ENCODE assay signal across 8 cellular contexts in genomic region chr15:93088200-93088980, GRCh38. TPM values are rescaled to one million over a fixed set of nuclear protein-coding genes. Genes with fewer than 3 reads are reported as not detected.
A peak's percentile ranks its signal among the peaks of the same experiment; 100 is the strongest.
DNase-seq lines count a peak whose midpoint lies in the region; ATAC-seq, FAIRE-seq and TF ChIP-seq lines count a peak whose summit lies in the region.

No MANE protein-coding gene starts in this region.

- H4K20me1 ChIP-seq in SK-N-SH (ENCODE audit: insufficient read depth) (no peaks in the 10 kb centered on the region), H1 (replicated peaks in 1 of 2; ENCODE audit: control insufficient read depth in 1 of 2, insufficient read depth in 2 of 2, low read length in 2 of 2) (peaks cover 0 to 4% of the 10 kb centered on the region in 2 experiments)

- H3K9me3 ChIP-seq in SK-N-SH (no peaks in the 10 kb centered on the region), H1 (ENCODE audit: insufficient read depth in 2 of 2, low read depth in 1 of 2, low read length in 1 of 2) (no peaks in the 10 kb centered on the region)

- H3K36me3 ChIP-seq in GM06990 (ENCODE audit: control insufficient read depth, insufficient read depth, low read length) (no peaks in the 10 kb centered on the region), SK-N-SH (replicated peaks in 1 of 2; ENCODE audit: control insufficient read depth in 1 of 2, insufficient read depth in 2 of 2, low read length in 1 of 2) (no peaks in the 10 kb centered on the region), H1 (ENCODE audit: control insufficient read depth in 2 of 4, insufficient read depth in 4 of 4, low read length in 3 of 4) (no peaks in the 10 kb centered on the region)

- CTCF ChIA-PET in SK-N-SH (lab: Yijun Ruan, JAX): interaction anchor here (0.6 to 2.6 kb wide), 79 partner anchors 11 to 1236 kb away, joined by 3 to 78 read pairs (median 4); no protein-coding TSS in a partner anchor
- CTCF ChIA-PET in H1 (lab: Charles Lee; ENCODE audit: partially characterized antibody): interaction anchor here (0.7 to 3.6 kb wide), 70 partner anchors 8 to 1031 kb away, joined by 3 to 41 read pairs (median 4); no protein-coding TSS in a partner anchor

- peak overlapping the region; percentile 17; the same call in 1 of the 2 replicates for H3K4me3 ChIP-seq in GM06990 (replicated peaks; ENCODE audit: low read depth, low read length)
- peak overlapping the region; percentile 40 to 60 for H3K4me3 ChIP-seq in SK-N-SH (ENCODE audit: low read depth in 2 of 2, low read length in 1 of 2)
- H3K4me3 ChIP-seq in H1 (ENCODE audit: extremely low read depth in 1 of 4, insufficient read depth in 2 of 4, low read depth in 3 of 4, low read length in 4 of 4): peak overlapping the region; percentile 54 to 75 (median 63)

- POLR2A ChIA-PET in SK-N-SH (lab: Yijun Ruan, JAX) (interaction anchor here (0.5 kb wide), 1 partner anchor 155 kb away, joined by 3 read pairs; no protein-coding TSS in a partner anchor), H1 (lab: Charles Lee; ENCODE audit: partially characterized antibody) (interaction anchor here (0.9 to 1.5 kb wide), 3 partner anchors 16 to 243 kb away, joined by 4 to 6 read pairs (median 6); no protein-coding TSS in a partner anchor)

- no peak overlapping the region; the same call in 1 of the 2 replicates for H2BK5ac ChIP-seq in H1 (ENCODE audit: low read depth, low read length)

- H3K27me3 ChIP-seq in GM06990 (replicated peaks; ENCODE audit: control insufficient read depth, insufficient read depth, low read length) (peaks cover 5% of the 10 kb centered on the region), SK-N-SH (ENCODE audit: insufficient read depth) (peaks cover 45% of the 10 kb centered on the region; the same call in 1 of the 2 replicates), H1 (replicated peaks in 1 of 4; ENCODE audit: control insufficient read depth in 3 of 4, extremely low read depth in 1 of 4, insufficient read depth in 3 of 4, low read length in 3 of 4) (peaks cover 11 to 45% (median 37%) of the 10 kb centered on the region in 4 experiments)

- TF ChIP-seq POLR2A in H1 (IDR thresholded peaks at IDR 0.05; ENCODE audit: control extremely low read depth in 1 of 2, low read depth in 2 of 2, low read length in 2 of 2): no peak

- no peak overlapping the region for H2BK20ac ChIP-seq in H1 (ENCODE audit: low read length)

- no peak for FAIRE-seq in H1 (lab: Jason Lieb, UNC)

- DNase-seq in GM06990 (ENCODE audit: extremely low read depth, insufficient read length): peak; percentile 26
- DNase-seq in SK-N-SH: peak; percentile 83
- peak in 1 of 2 experiments; percentile 82 for DNase-seq in H1 (ENCODE audit: low read depth in 1 of 2, low spot score in 2 of 2)
- DNase-seq in naive B cell: no peak
- DNase-seq in G401 (ENCODE audit: low spot score): no peak
- no peak for DNase-seq in LoVo (ENCODE audit: low spot score)
- DNase-seq in NCI-H1105 treated with DMSO at 0.1 percent for 48 hours (lab: John Stamatoyannopoulos, UW): no peak

- H3K4me2 ChIP-seq in SK-N-SH (peak overlapping the region; percentile 76), H1 (ENCODE audit: insufficient read depth in 1 of 2, low read depth in 2 of 2, low read length in 2 of 2) (peak overlapping the region; percentile 81 to 90)

- H2BK12ac ChIP-seq in H1 (ENCODE audit: low read depth, low read length): peak overlapping the region; percentile 82; the same call in 1 of the 2 replicates

- H3K36me3 Mint-ChIP-seq in naive B cell: no peaks in the 10 kb centered on the region

- H3F3A ChIP-seq in SK-N-SH (replicated peaks; ENCODE audit: insufficient read depth): no peaks in the 10 kb centered on the region

- H3K27ac ChIP-seq in SK-N-SH (ENCODE audit: low read depth in 2 of 2, low read length in 1 of 2) (no peak overlapping the region), H1 (ENCODE audit: low read depth, low read length) (no peak overlapping the region)

- ATAC-seq in HG02571 (IDR thresholded peaks at IDR 0.05; ENCODE audit: unreplicated experiment) (peak; percentile 10), naive B cell (ENCODE audit: low read depth in 2 of 2) (no peak)

- peaks cover 0 to 3% (median 0%) of the 10 kb centered on the region in 7 donors for H3K9me3 Mint-ChIP-seq in naive B cell

- no peak overlapping the region for H3K27ac Mint-ChIP-seq in naive B cell

- no peak overlapping the region for H4K5ac ChIP-seq in H1 (ENCODE audit: insufficient read length, low read depth, low read length)

- no peak overlapping the region for H3K56ac ChIP-seq in H1 (replicated peaks; ENCODE audit: insufficient read length, low read depth, low read length)

- H3K4me1 ChIP-seq in SK-N-SH (ENCODE audit: control insufficient read depth in 1 of 2, insufficient read depth in 2 of 2, low read depth in 1 of 2, low read length in 1 of 2) (peaks cover 0 to 8% of the 10 kb centered on the region in 2 experiments; a peak in 1 of 4 replicates), H1 (replicated peaks in 1 of 4; ENCODE audit: control insufficient read depth in 3 of 4, insufficient read depth in 4 of 4, low read length in 3 of 4) (peaks cover 0 to 12% (median 1%) of the 10 kb centered on the region in 4 experiments; a peak in 6 of 7 replicates)

- H2BK15ac ChIP-seq in H1 (ENCODE audit: low read length): no peak overlapping the region

- no peak overlapping the region for H3K14ac ChIP-seq in H1 (ENCODE audit: insufficient read length)

- H3K9ac ChIP-seq in SK-N-SH (no peak overlapping the region), H1 (replicated peaks in 1 of 4; ENCODE audit: extremely low read depth in 1 of 4, low read depth in 3 of 4, low read length in 3 of 4) (peak overlapping the region in 2 of 4 experiments; percentile 19 to 20; a peak in 3 of 7 replicates)

- no peak overlapping the region for H3K4ac ChIP-seq in H1 (replicated peaks; ENCODE audit: insufficient read length, low read depth, low read length)

- H3K18ac ChIP-seq in H1 (ENCODE audit: extremely low read depth, low read length): peak overlapping the region; percentile 75; the same call in 1 of the 2 replicates

- H3K79me2 ChIP-seq in SK-N-SH (ENCODE audit: insufficient read depth) (no peaks in the 10 kb centered on the region), H1 (ENCODE audit: control insufficient read depth in 1 of 2, insufficient read depth in 2 of 2, low read length in 2 of 2) (peaks cover 0 to 16% of the 10 kb centered on the region in 2 experiments; a peak in 2 of 4 replicates)

- H3K4me3 Mint-ChIP-seq in naive B cell: peak overlapping the region; percentile 76 to 92 (median 83)

- peaks cover 14 to 23% (median 18%) of the 10 kb centered on the region in 3 donors for H3K4me1 Mint-ChIP-seq in naive B cell

- H3K27me3 Mint-ChIP-seq in naive B cell: peaks cover 56 to 70% (median 61%) of the 10 kb centered on the region in 3 donors

- TF ChIP-seq EP300 in SK-N-SH (IDR thresholded peaks at IDR 0.05; ENCODE audit: borderline replicate concordance in 1 of 2, low read depth in 1 of 2, low read length in 1 of 2) (no peak), H1 (IDR thresholded peaks at IDR 0.05; ENCODE audit: borderline replicate concordance in 1 of 2, low read depth in 2 of 2, low read length in 2 of 2) (no peak)

- 0 out of 2 replicates have a peak, but pooled peaks cover 2% of the 10 kb centered on the region for H3K79me1 ChIP-seq in H1 (ENCODE audit: low read depth, low read length)

- H2AK5ac ChIP-seq in H1 (ENCODE audit: low read depth, low read length): no peak overlapping the region

- H3K9me2 ChIP-seq in SK-N-SH: no peaks in the 10 kb centered on the region

- no peak overlapping the region; the same call in 1 of the 2 replicates for H4K8ac ChIP-seq in H1 (ENCODE audit: extremely low read depth, insufficient read depth, low read length)

- TF ChIP-seq CTCF in GM06990 (IDR thresholded peaks at IDR 0.05; ENCODE audit: insufficient read depth, low read length, poor library complexity, severe bottlenecking) (no peak), SK-N-SH (IDR thresholded peaks at IDR 0.05) (no peak), H1 (IDR thresholded peaks at IDR 0.05; ENCODE audit: control extremely low read depth in 1 of 3, insufficient read depth in 1 of 3, low read depth in 1 of 3, low read length in 3 of 3) (no peak)

- H4K91ac ChIP-seq in H1 (replicated peaks; ENCODE audit: insufficient read length, low read length): peak overlapping the region; percentile 57

- no peak overlapping the region for H3K23ac ChIP-seq in H1 (ENCODE audit: insufficient read length)

- TF ChIP-seq RAD21 in SK-N-SH (IDR thresholded peaks at IDR 0.05; ENCODE audit: low read length) (no peak), H1 (IDR thresholded peaks at IDR 0.05 in 1 of 2, conservative IDR thresholded peaks at IDR 0.05 in 1 of 2; ENCODE audit: low read depth in 2 of 2, low read length in 2 of 2) (no peak; a peak in 1 of 4 replicates)

- H3K23me2 ChIP-seq in H1 (ENCODE audit: low read depth, low read length): peaks cover 19% of the 10 kb centered on the region; the same call in 1 of the 2 replicates

- H2BK120ac ChIP-seq in H1 (replicated peaks; ENCODE audit: low read depth, low read length): no peak overlapping the region

- in situ Hi-C loops in G401 (cut with HindIII; ENCODE audit: low sequenced_read_pairs): no loop called here

- 2% methylated on average over 30 of the region's 85 CpGs for WGBS in SK-N-SH (ENCODE audit: low lambda C conversion rate)
- 2% methylated on average over 48 of the region's 85 CpGs; no CpG with 5 or more reads in 1 of the 2 experiments for WGBS in H1 (ENCODE audit: extremely low coverage in 1 of 2, insufficient coverage in 1 of 2, insufficient read length in 1 of 2, insufficient replicate concordance in 2 of 2, low coverage in 1 of 2, low lambda C conversion rate in 2 of 2, missing lambda C conversion rate in 1 of 2), 2 experiments

- peak overlapping the region; percentile 46; the same call in 1 of the 2 replicates for H2AFZ ChIP-seq in SK-N-SH (ENCODE audit: low read depth)
- H2AFZ ChIP-seq in H1 (ENCODE audit: low read length): no peak overlapping the region; the same call in 1 of the 2 replicates

TF ChIP-seq in H1, 55 proteins besides CTCF, POLR2A, EP300 and RAD21 (continues in another document):
- TF ChIP-seq SUZ12 (IDR thresholded peaks at IDR 0.05; ENCODE audit: low read length) (0 out of 2 replicates have a peak, but pooled peaks have one; percentile 23), MAFK (IDR thresholded peaks at IDR 0.05; ENCODE audit: low read depth, low read length) (no peak)

RNA-seq across cellular contexts. Expression of gene RGMA, which starts 0.6 kb away (rescaled TPM):
- polyA plus RNA-seq in SK-N-SH (2012; rRNA removed): 0.76 and 1.5 TPM in 2 replicates
- 0.76 and 1.3 TPM in 2 replicates for polyA plus RNA-seq in SK-N-SH (2012; cell fraction: cytosol; rRNA removed)
- 1.2 and 1.3 TPM in 2 replicates for polyA plus RNA-seq in SK-N-SH (2012; cell fraction: nucleus; rRNA removed)
- 39.8 and 41.8 TPM in 2 replicates for total RNA-seq in H1 (2021; fragmentation: NEBNext Ultra II Directional; extraction: Animal tissue kit (Norgen Biotek cat#: 25700))
- 19.9 and 49.3 TPM in 2 replicates for polyA plus RNA-seq in H1 (2011; rRNA removed)
- 22.2 TPM for polyA plus RNA-seq in H1 (2011; cell fraction: cytosol; rRNA removed)
- polyA plus RNA-seq in H1 (2011; cell fraction: nucleus; rRNA removed): 36.3 TPM
- polyA plus RNA-seq in H1 (2012, experiment 1 of 2): 29.1 to 45.4 TPM (median 42.0 TPM) in 4 replicates
- polyA plus RNA-seq in H1 (2012, experiment 2 of 2): 30.6 TPM
- 21.1 TPM for polyA plus RNA-seq in H1 (2013, experiment 1 of 2)
- polyA plus RNA-seq in H1 (2013, experiment 2 of 2): 23.0 TPM
- 10.0 and 13.8 TPM in 2 replicates for polyA minus RNA-seq in H1 (2011; rRNA and poly(A)+ RNA removed)
- 25.5 TPM for polyA minus RNA-seq in H1 (2011; cell fraction: cytosol; rRNA and poly(A)+ RNA removed)
- 27.8 TPM for polyA minus RNA-seq in H1 (2011; cell fraction: nucleus; rRNA and poly(A)+ RNA removed)
- polyA plus RNA-seq in naive B cell (ENCODE audit: low read depth in 6 of 6): not detected
- 0.80 and 2.6 TPM in 2 replicates for total RNA-seq in G401 (2014; rRNA removed; shearing (Covaris generic))

Comparison
In these comparisons a context has a peak if more than half of its experiments do, and no peak if none do; other contexts are left out.
1. DNase-seq: peak in GM06990 (single experiment) and SK-N-SH (single experiment); none in naive B cell (single experiment), G401 (single experiment), LoVo (single experiment) and NCI-H1105 treated with DMSO at 0.1 percent for 48 hours (single experiment).
2. Peak in every context shown above with its lines, with median percentiles within 50 percentile points of each other: H3K4me3 ChIP-seq.